8 cellular contexts compared by ENCODE assay signal in genomic region chr6:53306819-53307347, GRCh38. TPM values are rescaled to one million over a fixed set of nuclear protein-coding genes. Genes with fewer than 3 reads are reported as not detected.
A peak's percentile ranks its signal among the peaks of the same experiment; 100 is the strongest.
DNase-seq lines count a peak whose midpoint lies in the region; ATAC-seq and TF ChIP-seq lines count a peak whose summit lies in the region.
"Had no signal": no experiment of that assay in that cellular context is flagged by ENCODE, and none has a peak within 500 bp of the region (broad histone marks: within the 10 kb centered on the region; RNA-seq: fewer than 3 reads in every experiment).

No MANE protein-coding gene starts in this region.

- H3K27ac ChIP-seq in RWPE1 (no peak overlapping the region), coronary artery (no peak overlapping the region)
- H3K27ac ChIP-seq: lower lobe of right lung had no signal

- TF ChIP-seq CTCF in RWPE1 (conservative IDR thresholded peaks at IDR 0.05; ENCODE audit: low read depth) (no peak), coronary artery (IDR thresholded peaks at IDR 0.05) (no peak), osteocyte (IDR thresholded peaks at IDR 0.05) (no peak)

- no peaks in the 10 kb centered on the region for H3K9me3 Mint-ChIP-seq in osteocyte (ENCODE audit: unreplicated experiment)

- H3K36me3 Mint-ChIP-seq in osteocyte (ENCODE audit: unreplicated experiment): no peaks in the 10 kb centered on the region

- no peaks in the 10 kb centered on the region for H3K27me3 Mint-ChIP-seq in osteocyte (ENCODE audit: unreplicated experiment)

- no peak overlapping the region for H3K4me3 ChIP-seq in coronary artery
- H3K4me3 ChIP-seq: lower lobe of right lung had no signal

- H3K4me1 Mint-ChIP-seq in osteocyte (ENCODE audit: unreplicated experiment): peaks cover 69% of the 10 kb centered on the region

- DNase-seq in RWPE1 (ENCODE audit: low spot score) (peak; percentile 54), kidney tubule cell (ENCODE audit: low spot score) (peak; percentile 96), G401 (ENCODE audit: low spot score) (no peak), coronary artery (ENCODE audit: low spot score) (no peak), osteocyte (ENCODE audit: extremely low spot score, unreplicated experiment) (no peak)
- DNase-seq: lower lobe of right lung had no signal

- in situ Hi-C loops in G401 (cut with HindIII; ENCODE audit: low sequenced_read_pairs): no loop called here

- H3K27ac Mint-ChIP-seq in osteocyte (ENCODE audit: unreplicated experiment): no peak overlapping the region

- CTCF ChIA-PET in RWPE1 (lab: Yijun Ruan, JAX): interaction anchor here (0.6 to 0.8 kb wide), 2 partner anchors 16 to 203 kb away, joined by 3 to 6 read pairs; no protein-coding TSS in a partner anchor

- POLR2A ChIA-PET in RWPE1 (lab: Yijun Ruan, JAX; ENCODE audit: low non-redundant PET): no interaction called here

- ATAC-seq in GM19025 (IDR thresholded peaks at IDR 0.05; ENCODE audit: low read depth, unreplicated experiment) (peak; percentile 67), HG02763 (IDR thresholded peaks at IDR 0.05; ENCODE audit: unreplicated experiment) (peak; percentile 38)

- H3K4me3 Mint-ChIP-seq in osteocyte (ENCODE audit: unreplicated experiment): no peak overlapping the region

RNA-seq across cellular contexts. Expression of gene ELOVL5, which starts 41.9 kb away (rescaled TPM):
- total RNA-seq in G401 (2014; rRNA removed; shearing (Covaris generic)): 6.6 and 12.2 TPM in 2 replicates
- 88.8 and 89.4 TPM in 2 replicates for total RNA-seq in osteocyte

Comparison
In these comparisons a context has a peak if more than half of its experiments do, and no peak if none do; other contexts are left out.
1. DNase-seq: peak in RWPE1 (single experiment) and kidney tubule cell (single experiment); none in G401 (single experiment), coronary artery (single experiment) and osteocyte (single experiment).